15 cellular contexts compared by ENCODE assay signal in genomic region chr7:74013539-74014272, GRCh38. TPM values are rescaled to one million over a fixed set of nuclear protein-coding genes. Genes with fewer than 3 reads are reported as not detected.
DNase-seq lines count a peak whose midpoint lies in the region; ATAC-seq, FAIRE-seq and TF ChIP-seq lines count a peak whose summit lies in the region.
"Had no signal": no experiment of that assay in that cellular context is flagged by ENCODE, and none has a peak within 500 bp of the region (broad histone marks: within the 10 kb centered on the region; RNA-seq: fewer than 3 reads in every experiment).

No MANE protein-coding gene starts in this region.

- H3K9me3 ChIP-seq in Karpas-422 (ENCODE audit: low read length), result no peaks in the 10 kb centered on the region
- no peaks in the 10 kb centered on the region for H3K9me3 ChIP-seq in K562 (replicated peaks; ENCODE audit: control insufficient read depth, insufficient read depth, low read depth, low read length)
- no peaks in the 10 kb centered on the region for H3K9me3 ChIP-seq in skeletal muscle tissue (ENCODE audit: control insufficient read depth in 3 of 3, low read length in 3 of 3)
- H3K9me3 ChIP-seq: uterus had no signal

- TF ChIP-seq POLR2A in K562 (conservative IDR thresholded peaks at IDR 0.05), result no peak

- peak overlapping the region in 1 of 2 donors; percentile 30 for H3K4me3 Mint-ChIP-seq in CD14-positive monocyte

- H3K4me3 ChIP-seq in Karpas-422 (ENCODE audit: low read length), result 0 out of 2 replicates have a peak overlapping the region, but pooled peaks have one; percentile 23
- no peak overlapping the region for H3K4me3 ChIP-seq in K562
- peak overlapping the region in 1 of 3 donors; percentile 22 for H3K4me3 ChIP-seq in skeletal muscle tissue (ENCODE audit: low read length in 3 of 3)
- H3K4me3 ChIP-seq: uterus had no signal

- H3K9ac ChIP-seq in Karpas-422 (ENCODE audit: low read length) (peak overlapping the region; percentile 44), K562 (ENCODE audit: insufficient read depth in 1 of 2, low read depth in 2 of 2, low read length in 2 of 2) (0 out of 4 replicates have a peak overlapping the region, but pooled peaks of 1 of the 2 experiments have one; percentile 40), skeletal muscle tissue (ENCODE audit: low read depth in 1 of 3, low read length in 3 of 3) (peak overlapping the region in 2 of 3 donors; percentile 23 to 66)
- H3K9ac ChIP-seq: parathyroid adenoma had no signal

- peaks cover 0 to 1% (median 0%) of the 10 kb centered on the region in 7 donors for H3K9me3 Mint-ChIP-seq in CD14-positive monocyte

- no peaks in the 10 kb centered on the region for H3K36me3 ChIP-seq in Karpas-422 (ENCODE audit: insufficient read depth, low read length)
- H3K36me3 ChIP-seq in K562 (ENCODE audit: control insufficient read depth, insufficient read depth, low read length), result no peaks in the 10 kb centered on the region
- H3K36me3 ChIP-seq in skeletal muscle tissue (ENCODE audit: control insufficient read depth in 3 of 3, insufficient read depth in 3 of 3, low read length in 3 of 3), result no peaks in the 10 kb centered on the region
- H3K36me3 ChIP-seq: uterus had no signal

- H3K27me3 Mint-ChIP-seq in CD14-positive monocyte (ENCODE audit: low read depth in 3 of 3), result peaks cover 4 to 12% (median 8%) of the 10 kb centered on the region in 3 donors

- peak; percentile 55 for ATAC-seq in K562

- H3K36me3 Mint-ChIP-seq in CD14-positive monocyte, result no peaks in the 10 kb centered on the region

- H4K20me1 ChIP-seq in Karpas-422 (ENCODE audit: insufficient read depth, low read depth, low read length), result no peaks in the 10 kb centered on the region
- peaks cover 5% of the 10 kb centered on the region for H4K20me1 ChIP-seq in K562 (replicated peaks; ENCODE audit: control insufficient read depth, insufficient read depth, low read length)

- POLR2A ChIA-PET in K562 (lab: Yijun Ruan, JAX), result interaction anchor here (0.7 to 2.2 kb wide), 3 partner anchors 11 to 267 kb away, joined by 3 to 8 read pairs (median 4); no protein-coding TSS in a partner anchor

- H3K9me2 ChIP-seq in Karpas-422 (replicated peaks; ENCODE audit: insufficient read depth, low read length), result no peaks in the 10 kb centered on the region

- 10% methylated on average over 16 of the region's 16 CpGs for WGBS in K562 (ENCODE audit: insufficient coverage, low coverage, missing lambda C conversion rate)

- peak overlapping the region; percentile 52 for H3K4me2 ChIP-seq in Karpas-422 (ENCODE audit: low read depth, low read length, poor library complexity, severe bottlenecking)
- no peak overlapping the region for H3K4me2 ChIP-seq in K562 (ENCODE audit: insufficient read depth, low read length)

- H3K4me1 Mint-ChIP-seq in CD14-positive monocyte, result peaks cover 15% of the 10 kb centered on the region

- H3K27ac ChIP-seq in Karpas-422 (ENCODE audit: low read length) (no peak overlapping the region), K562 (ENCODE audit: extremely low read depth, low read depth, low read length) (no peak overlapping the region), skeletal muscle tissue (ENCODE audit: low read depth, low read length) (peak overlapping the region; percentile 68)
- H3K27ac ChIP-seq: C4-2B, parathyroid adenoma, uterus had no signal

- no peak for TF ChIP-seq RAD21 in K562 (CRISPR knock-in tag; conservative IDR thresholded peaks at IDR 0.05 in 1 of 2, IDR thresholded peaks at IDR 0.05 in 1 of 2)

- no peak for TF ChIP-seq EP300 in K562 (IDR thresholded peaks at IDR 0.05; ENCODE audit: low read length)

- H3K27me3 ChIP-seq in Karpas-422 (ENCODE audit: low read length) (no peaks in the 10 kb centered on the region), K562 (ENCODE audit: control insufficient read depth in 2 of 2, insufficient read depth in 2 of 2, low read length in 2 of 2) (peaks cover 19 to 67% of the 10 kb centered on the region in 2 experiments; a peak in 4 of 5 replicates), skeletal muscle tissue (ENCODE audit: control insufficient read depth in 3 of 3, insufficient read depth in 3 of 3, low read length in 3 of 3) (no peaks in the 10 kb centered on the region)
- H3K27me3 ChIP-seq: uterus had no signal

- H2AFZ ChIP-seq in Karpas-422 (ENCODE audit: low read length), result no peak overlapping the region
- no peak overlapping the region for H2AFZ ChIP-seq in K562 (ENCODE audit: low read depth, low read length)
- H2AFZ ChIP-seq: parathyroid adenoma had no signal

- no peaks in the 10 kb centered on the region for H3K79me2 ChIP-seq in Karpas-422 (ENCODE audit: low read length)
- H3K79me2 ChIP-seq in K562 (ENCODE audit: control insufficient read depth, insufficient read depth, low read length), result no peaks in the 10 kb centered on the region
- H3K79me2 ChIP-seq: parathyroid adenoma had no signal

- CTCF ChIA-PET in K562 (lab: Yijun Ruan, JAX; ENCODE audit: low intra/inter-chr PET ratio), result no interaction called here

- TF ChIP-seq CTCF in K562 (IDR thresholded peaks at IDR 0.05 in 2 of 3, conservative IDR thresholded peaks at IDR 0.05 in 1 of 3; ENCODE audit: insufficient read depth in 2 of 3, low read depth in 1 of 3, low read length in 3 of 3) (no peak), CD14-positive monocyte (IDR thresholded peaks at IDR 0.05) (no peak)

- FAIRE-seq in K562 (lab: Jason Lieb, UNC), result no peak
- FAIRE-seq: RCC 7860 had no signal

- H3K9me1 ChIP-seq in K562 (ENCODE audit: control insufficient read depth, insufficient read depth, low read length), result no peaks in the 10 kb centered on the region

- peaks cover 17% of the 10 kb centered on the region for H3K4me1 ChIP-seq in Karpas-422 (ENCODE audit: low read length)
- H3K4me1 ChIP-seq in K562 (replicated peaks in 1 of 2; ENCODE audit: control insufficient read depth in 2 of 2, insufficient read depth in 2 of 2, low read length in 2 of 2), result peaks cover 0 to 16% of the 10 kb centered on the region in 2 experiments; a peak in 2 of 5 replicates
- H3K4me1 ChIP-seq in skeletal muscle tissue (ENCODE audit: control insufficient read depth in 3 of 3, insufficient read depth in 3 of 3, low read length in 3 of 3), result peaks cover 40 to 44% (median 42%) of the 10 kb centered on the region in 3 donors
- H3K4me1 ChIP-seq: parathyroid adenoma, uterus had no signal

- no TSS peak for BruUV-seq in K562 (replicated peaks; lab: Mats Ljungman, UMichigan)

- in situ Hi-C loops in K562 (cut with MboI), result no loop called here

- intact Hi-C loops in K562 (cut with micrococcal nuclease) (no loop called here), CD14-positive monocyte (cut with micrococcal nuclease) (no loop called here)

- H3K27ac Mint-ChIP-seq in CD14-positive monocyte, result no peak overlapping the region

- DNase-seq in Karpas-422 (no peak), K562 (ENCODE audit: extremely low read depth in 1 of 4, low spot score in 3 of 4) (no peak), hypothalamus (lab: John Stamatoyannopoulos, UW) (peak in 34 of 51 donors; percentile 5 to 78 (median 36)), CD14-positive monocyte (ENCODE audit: low spot score) (no peak), HPDE6-E6E7 (ENCODE audit: extremely low spot score) (no peak), HuH-7.5 (ENCODE audit: low spot score) (no peak)
- DNase-seq: activated CD4-positive, alpha-beta T cell treated with anti-CD3 and anti-CD28 coated beads for 48 hours; activated T-cell treated with anti-CD3 and anti-CD28 coated beads, Interleukin-2, amount 50 U/mL, for 1 hour; NCI-H524 treated with DMSO at 0.1 percent for 48 hours; T-helper 2 cell had no signal

TF ChIP-seq in K562, 482 proteins besides CTCF, POLR2A, EP300 and RAD21 (continues in another document):
- no peak for TF ChIP-seq SMARCA5 (IDR thresholded peaks at IDR 0.05)
- no peak for TF ChIP-seq NCOA2 (IDR thresholded peaks at IDR 0.05; ENCODE audit: partially characterized antibody in 2 of 2)

RNA-seq across cellular contexts. Expression of gene ELN, which starts 14.3 kb away (rescaled TPM):
- not detected in 2 replicates for total RNA-seq in Karpas-422 (2014; rRNA removed; shearing (Covaris generic); ENCODE audit: low replicate concordance)
- total RNA-seq in K562 (2011; cell fraction: chromatin; rRNA removed; ENCODE audit: low replicate concordance), result not detected in 2 replicates
- total RNA-seq in K562 (2011; cell fraction: nucleolus; rRNA removed), result not detected in 2 replicates
- not detected in 2 replicates for total RNA-seq in K562 (2011; cell fraction: nucleoplasm; rRNA removed)
- total RNA-seq in K562 (2014; rRNA removed) (not detected in 2 replicates), K562 (2014; rRNA removed; fragmentation: Illumina TruSeq; extraction: Trizol) (not detected in 2 replicates), K562 (2015; rRNA removed; fragmentation: Illumina TruSeq; extraction: Trizol) (not detected in 2 replicates), K562 (2021) (0.20 TPM in 2 replicates), skeletal muscle tissue (107 TPM)
- polyA plus RNA-seq in K562 (2011; rRNA removed) (not detected in 2 replicates), K562 (2014; fragmentation: Illumina TruSeq; extraction: Trizol) (not detected in 2 replicates), K562 (2014; fragmentation: Nextera tagmentation; extraction: Ambion mirVana) (not detected), K562 (2014; rRNA removed) (not detected in 2 replicates), CD14-positive monocyte (not detected)
- polyA plus RNA-seq in K562 (2011; cell fraction: cytosol; rRNA removed), result 0.01 TPM in 1 of 2 replicates, not detected in the other
- polyA plus RNA-seq in K562 (2011; cell fraction: nucleus; rRNA removed), result not detected in 2 replicates
- 0.14 TPM in 1 of 2 replicates, not detected in the other for polyA plus RNA-seq in K562 (2012)
- polyA minus RNA-seq in K562 (2011; rRNA and poly(A)+ RNA removed), result not detected in 2 replicates
- polyA minus RNA-seq in K562 (2011; cell fraction: cytosol; rRNA and poly(A)+ RNA removed), result not detected in 2 replicates
- polyA minus RNA-seq in K562 (2011; cell fraction: nucleus; rRNA and poly(A)+ RNA removed), result not detected in 2 replicates

Comparison
In these comparisons a context has a peak if more than half of its experiments do, and no peak if none do; other contexts are left out.
1. DNase-seq: peak in hypothalamus (34 of 51); none in Karpas-422 (single experiment), K562 (0 of 4), CD14-positive monocyte (single experiment), HPDE6-E6E7 (single experiment) and HuH-7.5 (single experiment).
2. RNA of gene ELN, which starts 14.3 kb away (total RNA-seq): 107 TPM in skeletal muscle tissue (single experiment); not detected in Karpas-422 and 0.20 TPM in K562; every median in the first group is over 10 times any median in the second.